In genomic region chr17:17568772-17569195, GRCh38 we compare ENCODE assay signal across 8 cellular contexts. TPM values are rescaled to one million over a fixed set of nuclear protein-coding genes. Genes with fewer than 3 reads are reported as not detected.
DNase-seq lines count a peak whose midpoint lies in the region; ATAC-seq, FAIRE-seq and TF ChIP-seq lines count a peak whose summit lies in the region.

No MANE protein-coding gene starts in this region.

- intact Hi-C loops in pancreas (cut with DNase I): loop anchor here in 1 of 3 donors (5.0 to 10.0 kb wide), 2 partner anchors 71 to 214 kb away; partner anchors contain the start of gene RASD1

- peak overlapping the region in 3 of 4 donors; percentile 10 to 55 (median 33) for H3K27ac ChIP-seq in pancreas

- H3K36me3 ChIP-seq in pancreas: no peaks in the 10 kb centered on the region

- H3K4me3 ChIP-seq in fibroblast of the aortic adventitia (ENCODE audit: low read depth, low read length) (no peak overlapping the region), pancreas (no peak overlapping the region)

- no peaks in the 10 kb centered on the region for H3K9me3 ChIP-seq in pancreas

- peaks cover 30 to 42% (median 30%) of the 10 kb centered on the region in 3 donors for H3K4me1 ChIP-seq in pancreas

- DNase-seq in A172 (ENCODE audit: low spot score) (peak; percentile 44), NOMO-1 (lab: John Stamatoyannopoulos, UW; ENCODE audit: unreplicated experiment in 2 of 2) (peak; percentile 17 to 49), activated T-cell treated with anti-CD3 and anti-CD28 coated beads for 48 hours (ENCODE audit: low read depth) (peak; percentile 62), fibroblast of the aortic adventitia (ENCODE audit: low read depth) (peak; percentile 37), pancreas (peak; percentile 82 to 99 (median 90)), NCI-H2107 (lab: John Stamatoyannopoulos, UW) (no peak), NCI-H2081 treated with DMSO at 0.1 percent for 48 hours (lab: John Stamatoyannopoulos, UW) (no peak)

- WGBS in pancreas, 2 donors: 46 to 48% methylated on average over 6 of the region's 6 CpGs

- TF ChIP-seq CTCF in GM12874 (IDR thresholded peaks at IDR 0.05; ENCODE audit: insufficient read depth, low read depth, low read length) (peak; percentile 86), fibroblast of the aortic adventitia (IDR thresholded peaks at IDR 0.05; ENCODE audit: insufficient read depth, low read length) (peak; percentile 88), pancreas (IDR thresholded peaks at IDR 0.05) (peak; percentile 65 to 85 (median 79))

- H3K27me3 ChIP-seq in pancreas: no peaks in the 10 kb centered on the region

- FAIRE-seq in pancreas (lab: Jason Lieb, UNC): no peak

- ATAC-seq in pancreas: peak; percentile 75 to 82 (median 78)

RNA-seq across cellular contexts. Expression of gene PEMT, which starts 22.7 kb away (rescaled TPM):
- 39.6 and 44.0 TPM in 2 replicates for total RNA-seq in A172 (2014; rRNA removed; shearing (Covaris generic))
- 9.0 and 28.4 TPM in 2 replicates for total RNA-seq in fibroblast of the aortic adventitia (ENCODE audit: low replicate concordance)
- 10 to 100 TPM; 14.8 to 26.8 (median 22.1) TPM for total RNA-seq in pancreas
- 100 to 1,000 TPM in 1 of 2 donors, 10 to 100 TPM in 1; 26.4 to 109 TPM for polyA plus RNA-seq in pancreas

Comparison
In these comparisons a context has a peak if more than half of its experiments do, and no peak if none do; other contexts are left out.
1. DNase-seq: peak in A172 (single experiment), NOMO-1 (2 of 2), activated T-cell treated with anti-CD3 and anti-CD28 coated beads for 48 hours (single experiment), fibroblast of the aortic adventitia (single experiment) and pancreas (6 of 6); none in NCI-H2107 (single experiment) and NCI-H2081 treated with DMSO at 0.1 percent for 48 hours (single experiment).
2. Peak in every context shown above with its lines, with median percentiles within 50 percentile points of each other: CTCF ChIP-seq.